ENCODE assay signal across 3 cellular contexts in the genomic region with DNA sequence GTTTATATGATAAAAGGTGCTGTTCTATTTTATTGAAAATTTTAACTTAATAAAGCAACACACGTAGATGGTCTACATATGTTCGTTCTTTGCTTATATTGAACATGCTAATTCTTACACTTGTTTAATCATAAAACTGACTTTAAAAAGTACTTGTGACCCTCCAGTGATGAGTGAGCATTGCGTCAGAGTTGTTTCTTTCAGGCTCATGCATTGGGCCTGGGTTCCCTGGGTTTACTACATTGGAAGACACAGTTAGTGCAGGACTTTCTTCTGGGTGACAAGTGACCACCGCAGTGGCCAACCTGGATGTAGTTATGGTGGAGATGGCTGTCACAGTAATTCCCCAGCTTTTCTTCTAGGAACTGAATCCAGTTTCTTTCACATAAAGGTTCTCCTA. TPM values are rescaled to one million over a fixed set of nuclear protein-coding genes. Genes with fewer than 3 reads are reported as not detected.
"Had no signal": no experiment of that assay in that cellular context is flagged by ENCODE, and none has a peak within 500 bp of the region (broad histone marks: within the 10 kb centered on the region; RNA-seq: fewer than 3 reads in every experiment).

No MANE protein-coding gene starts in this region.

RNA-seq across cellular contexts. Expression of gene CD8A, which starts 57.2 kb away (rescaled TPM):
- total RNA-seq: OCI-LY7, RPMI7951, SJSA1 had no signal
